Comparison of ENCODE assay signal across 1 cellular context in genomic region chr3:16148783-16149182, GRCh38.
TF ChIP-seq lines count a peak whose summit lies in the region.

No MANE protein-coding gene starts in this region.

TF ChIP-seq in HepG2, 621 proteins besides CTCF, POLR2A, EP300 and RAD21 (continued from another document):
- TF ChIP-seq RNF219 (CRISPR knock-in tag; IDR thresholded peaks at IDR 0.05), result no peak
- no peak for TF ChIP-seq GABPB1 (CRISPR knock-in tag; IDR thresholded peaks at IDR 0.05)
- TF ChIP-seq ZNF572 (CRISPR knock-in tag; IDR thresholded peaks at IDR 0.05), result no peak
- TF ChIP-seq KDM2A (CRISPR knock-in tag; IDR thresholded peaks at IDR 0.05; ENCODE audit: borderline replicate concordance, low read depth), result no peak
- TF ChIP-seq HHEX (CRISPR knock-in tag; IDR thresholded peaks at IDR 0.05), result no peak
